In the genomic region with DNA sequence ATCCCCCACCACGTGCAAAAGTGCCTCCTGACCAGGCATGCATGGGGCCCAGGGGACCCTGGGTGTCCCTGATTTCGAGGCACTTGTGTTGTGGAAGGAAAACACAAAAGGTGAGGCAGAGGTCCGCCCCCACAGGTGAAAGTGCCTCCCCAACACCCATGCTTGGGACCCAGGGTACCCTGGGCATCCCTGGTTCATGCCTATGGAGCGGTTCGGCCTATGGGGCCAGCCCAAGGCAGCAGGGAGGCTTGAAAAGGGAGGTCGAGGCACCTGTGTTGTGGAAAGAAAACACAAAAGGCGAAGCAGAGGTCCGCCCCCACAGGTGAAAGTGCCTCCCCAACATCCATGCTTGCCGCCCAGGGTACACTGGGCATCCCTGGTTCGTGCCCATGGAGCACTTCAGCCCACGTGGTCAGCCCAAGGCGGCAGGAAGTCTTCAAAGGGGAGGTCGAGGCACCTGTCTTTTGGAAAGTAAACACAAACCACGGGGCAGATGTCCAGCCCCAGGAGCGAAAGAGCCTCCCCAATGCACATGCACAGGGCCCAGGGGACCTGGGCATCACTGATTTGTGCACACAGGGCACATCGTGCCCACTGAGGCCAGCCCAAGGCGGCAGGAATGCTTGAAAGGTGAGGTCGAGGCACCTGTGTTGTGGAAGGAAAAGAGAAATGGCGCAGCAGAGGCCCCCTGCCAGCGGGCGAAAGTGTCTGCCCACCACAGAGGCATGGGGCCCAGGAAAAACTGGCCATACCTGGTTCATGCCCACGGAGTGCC, we compare ENCODE assay signal across 11 cellular contexts.
DNase-seq lines count a peak whose midpoint lies in the region; ATAC-seq, FAIRE-seq and TF ChIP-seq lines count a peak whose summit lies in the region.
"Had no signal": no experiment of that assay in that cellular context is flagged by ENCODE, and none has a peak within 500 bp of the region (broad histone marks: within the 10 kb centered on the region; RNA-seq: fewer than 3 reads in every experiment).

No MANE protein-coding gene starts in this region.

- TF ChIP-seq EP300 in ovary (IDR thresholded peaks at IDR 0.05) = no peak

- H4K20me1 ChIP-seq in MM.1S (ENCODE audit: insufficient read depth, low read length) = no peaks in the 10 kb centered on the region

- no peak for TF ChIP-seq CTCF in BE2C (IDR thresholded peaks at IDR 0.05; ENCODE audit: low read depth, low read length)
- TF ChIP-seq CTCF in GM13977 (IDR thresholded peaks at IDR 0.05; ENCODE audit: extremely low read depth, insufficient read depth, missing control alignments) = no peak
- no peak for TF ChIP-seq CTCF in ovary (IDR thresholded peaks at IDR 0.05)
- no peak for TF ChIP-seq CTCF in MM.1S (IDR thresholded peaks at IDR 0.05; ENCODE audit: low read length)

- no peaks in the 10 kb centered on the region for H3K9me2 ChIP-seq in MM.1S (replicated peaks; ENCODE audit: insufficient read depth, low read length)

- 64 to 74% (median 67%) methylated on average over 22 of the region's 22 CpGs for WGBS in ovary, 3 donors

- peak; percentile 2 for DNase-seq in BE2C
- DNase-seq in GM13977 (ENCODE audit: low spot score) = peak; percentile 1
- DNase-seq in frontal cortex (ENCODE audit: low spot score in 2 of 2) = peak; percentile 0
- peak; percentile 1 to 9 (median 5) for DNase-seq in ovary
- no peak for DNase-seq in MM.1S
- no peak for DNase-seq in NCI-H1417 treated with DMSO at 0.1 percent for 48 hours (lab: John Stamatoyannopoulos, UW)
- DNase-seq: foreskin melanocyte; NCI-H1694; stimulated activated CD4-positive, alpha-beta T cell treated with anti-CD3 and anti-CD28 coated beads, Interleukin-1b, Interleukin-23, amount 100 ng/mL, for 48 hours had no signal

- H3K27me3 ChIP-seq in BE2C (no peaks in the 10 kb centered on the region), ovary (no peaks in the 10 kb centered on the region), MM.1S (replicated peaks; ENCODE audit: insufficient read depth, low read length) (no peaks in the 10 kb centered on the region)

- no peak overlapping the region for H3K9ac ChIP-seq in MM.1S (ENCODE audit: low read length)

- H3K36me3 ChIP-seq in BE2C (no peaks in the 10 kb centered on the region), ovary (no peaks in the 10 kb centered on the region), MM.1S (replicated peaks; ENCODE audit: insufficient read depth, low read length) (no peaks in the 10 kb centered on the region)

- no peak overlapping the region for H3K4me2 ChIP-seq in MM.1S (ENCODE audit: low read depth, low read length)

- no peak for ATAC-seq in HG03039 (IDR thresholded peaks at IDR 0.05; ENCODE audit: unreplicated experiment)
- no peak for ATAC-seq in GM21381 (IDR thresholded peaks at IDR 0.05; ENCODE audit: unreplicated experiment)

- intact Hi-C loops in ovary (cut with DNase I) = no loop called here

- in situ Hi-C loops in GM13977 (cut with MboI; ENCODE audit: low pct_unique_long_range_greater_than_20kb, low sequenced_read_pairs, unreplicated experiment) = no loop called here

- no peaks in the 10 kb centered on the region for H3K79me2 ChIP-seq in MM.1S (ENCODE audit: low read length)

- no peak for FAIRE-seq in frontal cortex (lab: Jason Lieb, UNC)

- H3K9me3 ChIP-seq in BE2C (no peaks in the 10 kb centered on the region; the same call in 1 of the 2 replicates), ovary (peaks cover 0 to 11% of the 10 kb centered on the region in 2 donors), MM.1S (replicated peaks; ENCODE audit: insufficient read depth, low read length) (no peaks in the 10 kb centered on the region)

- no peak for TF ChIP-seq POLR2A in ovary (IDR thresholded peaks at IDR 0.05)

- H3F3A ChIP-seq in MM.1S (ENCODE audit: insufficient read depth, low read length) = no peaks in the 10 kb centered on the region

- H2AFZ ChIP-seq in MM.1S (ENCODE audit: low read length) = no peak overlapping the region

- H3K4me3 ChIP-seq in BE2C (ENCODE audit: low read depth, low read length) (no peak overlapping the region), ovary (no peak overlapping the region), MM.1S (ENCODE audit: low read length) (no peak overlapping the region)

- H3K27ac ChIP-seq in ovary = no peak overlapping the region
- no peak overlapping the region for H3K27ac ChIP-seq in MM.1S (ENCODE audit: low read length)

- H3K4me1 ChIP-seq in BE2C (no peaks in the 10 kb centered on the region), ovary (ENCODE audit: insufficient read depth) (no peaks in the 10 kb centered on the region), MM.1S (ENCODE audit: low read length) (no peaks in the 10 kb centered on the region)

Comparison
In these comparisons a context has a peak if more than half of its experiments do, and no peak if none do; other contexts are left out.
1. DNase-seq: peak in BE2C (single experiment), GM13977 (single experiment), frontal cortex (2 of 2) and ovary (5 of 5); none in MM.1S (single experiment) and NCI-H1417 treated with DMSO at 0.1 percent for 48 hours (single experiment).